ENCODE assay signal across 1 cellular context in the genomic region with DNA sequence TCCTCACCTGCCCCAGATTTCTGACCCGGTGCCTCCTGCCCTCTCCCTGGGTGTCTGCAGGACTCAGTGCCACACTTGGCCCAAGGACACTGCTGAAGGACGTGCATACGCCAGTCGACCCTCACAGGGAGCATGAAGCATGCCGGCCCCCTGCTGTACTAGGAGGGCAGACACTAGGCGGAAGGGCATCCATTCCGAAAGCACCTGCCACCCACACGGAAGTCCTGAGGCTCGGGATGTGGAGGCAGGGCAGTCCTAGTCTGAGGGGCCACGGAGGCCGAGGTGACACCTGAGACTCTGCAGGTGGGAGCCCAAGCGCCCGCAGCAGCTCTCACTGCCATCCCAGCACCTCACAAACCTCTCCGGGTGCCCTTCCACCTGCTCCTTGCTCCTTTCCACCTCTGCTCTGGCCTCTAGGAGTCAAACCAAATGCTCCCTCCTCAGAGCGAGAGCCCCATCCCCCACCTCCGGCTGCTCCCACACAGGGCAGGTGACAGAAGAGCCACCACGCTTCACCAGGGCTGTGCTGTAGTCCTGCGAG.
TF ChIP-seq lines count a peak whose summit lies in the region.

No MANE protein-coding gene starts in this region.

TF ChIP-seq in WTC11, 78 proteins besides CTCF, POLR2A, EP300 and RAD21 (continued from another document):
- TF ChIP-seq PRDM15 (CRISPR knock-in tag; IDR thresholded peaks at IDR 0.05) (no peak), AFF4 (CRISPR knock-in tag; IDR thresholded peaks at IDR 0.05; ENCODE audit: borderline replicate concordance) (no peak), ZNF232 (CRISPR knock-in tag; IDR thresholded peaks at IDR 0.05) (no peak), ZNF281 (CRISPR knock-in tag; IDR thresholded peaks at IDR 0.05) (no peak), ZNF263 (CRISPR knock-in tag; IDR thresholded peaks at IDR 0.05; ENCODE audit: low read depth) (no peak), ATF6 (CRISPR knock-in tag; IDR thresholded peaks at IDR 0.05) (no peak), ETV6 (CRISPR knock-in tag; IDR thresholded peaks at IDR 0.05) (no peak)
